1 cellular context compared by ENCODE assay signal in genomic region chr2:201118957-201119848, GRCh38.
TF ChIP-seq lines count a peak whose summit lies in the region.

No MANE protein-coding gene starts in this region.

TF ChIP-seq in K562, 482 proteins besides CTCF, POLR2A, EP300 and RAD21 (continued from another document):
- 0 out of 6 replicates have a peak, but pooled peaks of 1 of the 3 experiments have one; percentile 14 for TF ChIP-seq ZBTB11 (CRISPR knock-in tag; IDR thresholded peaks at IDR 0.05)
- TF ChIP-seq, protein P1, sequence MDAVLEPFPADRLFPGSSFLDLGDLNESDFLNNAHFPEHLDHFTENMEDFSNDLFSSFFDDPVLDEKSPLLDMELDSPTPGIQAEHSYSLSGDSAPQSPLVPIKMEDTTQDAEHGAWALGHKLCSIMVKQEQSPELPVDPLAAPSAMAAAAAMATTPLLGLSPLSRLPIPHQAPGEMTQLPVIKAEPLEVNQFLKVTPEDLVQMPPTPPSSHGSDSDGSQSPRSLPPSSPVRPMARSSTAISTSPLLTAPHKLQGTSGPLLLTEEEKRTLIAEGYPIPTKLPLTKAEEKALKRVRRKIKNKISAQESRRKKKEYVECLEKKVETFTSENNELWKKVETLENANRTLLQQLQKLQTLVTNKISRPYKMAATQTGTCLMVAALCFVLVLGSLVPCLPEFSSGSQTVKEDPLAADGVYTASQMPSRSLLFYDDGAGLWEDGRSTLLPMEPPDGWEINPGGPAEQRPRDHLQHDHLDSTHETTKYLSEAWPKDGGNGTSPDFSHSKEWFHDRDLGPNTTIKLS (IDR thresholded peaks at IDR 0.05; ENCODE audit: borderline replicate concordance, low read depth), result 0 out of 2 replicates have a peak, but pooled peaks have one; percentile 16
- TF ChIP-seq, protein P2, sequence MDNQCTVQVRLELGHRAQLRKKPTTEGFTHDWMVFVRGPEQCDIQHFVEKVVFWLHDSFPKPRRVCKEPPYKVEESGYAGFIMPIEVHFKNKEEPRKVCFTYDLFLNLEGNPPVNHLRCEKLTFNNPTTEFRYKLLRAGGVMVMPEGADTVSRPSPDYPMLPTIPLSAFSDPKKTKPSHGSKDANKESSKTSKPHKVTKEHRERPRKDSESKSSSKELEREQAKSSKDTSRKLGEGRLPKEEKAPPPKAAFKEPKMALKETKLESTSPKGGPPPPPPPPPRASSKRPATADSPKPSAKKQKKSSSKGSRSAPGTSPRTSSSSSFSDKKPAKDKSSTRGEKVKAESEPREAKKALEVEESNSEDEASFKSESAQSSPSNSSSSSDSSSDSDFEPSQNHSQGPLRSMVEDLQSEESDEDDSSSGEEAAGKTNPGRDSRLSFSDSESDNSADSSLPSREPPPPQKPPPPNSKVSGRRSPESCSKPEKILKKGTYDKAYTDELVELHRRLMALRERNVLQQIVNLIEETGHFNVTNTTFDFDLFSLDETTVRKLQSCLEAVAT (IDR thresholded peaks at IDR 0.05), result peak; percentile 0 to 54; a peak in 1 of 4 replicates
- TF ChIP-seq RUNX1 (IDR thresholded peaks at IDR 0.05; ENCODE audit: low read depth), result no peak
- TF ChIP-seq FOXK2 (conservative IDR thresholded peaks at IDR 0.05 in 1 of 2, IDR thresholded peaks at IDR 0.05 in 1 of 2; ENCODE audit: low read depth in 2 of 2), result peak in 1 of 2 experiments; percentile 39; a peak in 1 of 4 replicates
- TF ChIP-seq XRCC5 (IDR thresholded peaks at IDR 0.05; ENCODE audit: low read depth, low read length), result no peak
- TF ChIP-seq ZNF586 (CRISPR knock-in tag; conservative IDR thresholded peaks at IDR 0.05), result no peak
- no peak for TF ChIP-seq ASH1L (IDR thresholded peaks at IDR 0.05; ENCODE audit: borderline replicate concordance, low read depth, partially characterized antibody)
- TF ChIP-seq ZNF224 (CRISPR knock-in tag; IDR thresholded peaks at IDR 0.05), result no peak
- peak; percentile 18; the same call in 1 of the 2 replicates for TF ChIP-seq ZEB2 (IDR thresholded peaks at IDR 0.05)
- no peak for TF ChIP-seq SNRNP70 (optimal IDR thresholded peaks at IDR 0.05; ENCODE audit: low read depth, low read length)
- TF ChIP-seq, protein P3, sequence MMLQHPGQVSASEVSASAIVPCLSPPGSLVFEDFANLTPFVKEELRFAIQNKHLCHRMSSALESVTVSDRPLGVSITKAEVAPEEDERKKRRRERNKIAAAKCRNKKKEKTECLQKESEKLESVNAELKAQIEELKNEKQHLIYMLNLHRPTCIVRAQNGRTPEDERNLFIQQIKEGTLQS (IDR thresholded peaks at IDR 0.05), result no peak
- TF ChIP-seq, protein P3 (CRISPR knock-in tag; conservative IDR thresholded peaks at IDR 0.05), result 0 out of 2 replicates have a peak, but pooled peaks have one; percentile 3
- TF ChIP-seq ZNF766 (CRISPR knock-in tag; conservative IDR thresholded peaks at IDR 0.05), result no peak
- TF ChIP-seq PYGO2 (tag; IDR thresholded peaks at IDR 0.05), result no peak
- TF ChIP-seq KDM5B (IDR thresholded peaks at IDR 0.05; ENCODE audit: insufficient replicate concordance, low read depth, low read length), result peak; percentile 33
- TF ChIP-seq PKNOX1 (IDR thresholded peaks at IDR 0.05), result peak; percentile 21; the same call in 1 of the 2 replicates
- TF ChIP-seq, protein P4, sequence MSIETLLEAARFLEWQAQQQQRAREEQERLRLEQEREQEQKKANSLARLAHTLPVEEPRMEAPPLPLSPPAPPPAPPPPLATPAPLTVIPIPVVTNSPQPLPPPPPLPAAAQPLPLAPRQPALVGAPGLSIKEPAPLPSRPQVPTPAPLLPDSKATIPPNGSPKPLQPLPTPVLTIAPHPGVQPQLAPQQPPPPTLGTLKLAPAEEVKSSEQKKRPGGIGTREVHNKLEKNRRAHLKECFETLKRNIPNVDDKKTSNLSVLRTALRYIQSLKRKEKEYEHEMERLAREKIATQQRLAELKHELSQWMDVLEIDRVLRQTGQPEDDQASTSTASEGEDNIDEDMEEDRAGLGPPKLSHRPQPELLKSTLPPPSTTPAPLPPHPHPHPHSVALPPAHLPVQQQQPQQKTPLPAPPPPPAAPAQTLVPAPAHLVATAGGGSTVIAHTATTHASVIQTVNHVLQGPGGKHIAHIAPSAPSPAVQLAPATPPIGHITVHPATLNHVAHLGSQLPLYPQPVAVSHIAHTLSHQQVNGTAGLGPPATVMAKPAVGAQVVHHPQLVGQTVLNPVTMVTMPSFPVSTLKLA (conservative IDR thresholded peaks at IDR 0.05), result 0 out of 4 replicates have a peak, but pooled peaks of 1 of the 2 experiments have one; percentile 0
- TF ChIP-seq SIN3A (IDR thresholded peaks at IDR 0.05; ENCODE audit: borderline replicate concordance in 2 of 2, control insufficient read depth in 1 of 2, low read depth in 2 of 2, low read length in 2 of 2), result 0 out of 4 replicates have a peak, but pooled peaks of 1 of the 2 experiments have one; percentile 26
- TF ChIP-seq CHD1 (IDR thresholded peaks at IDR 0.05; ENCODE audit: low read length), result peak; percentile 72
- TF ChIP-seq RBBP5 (IDR thresholded peaks at IDR 0.05; ENCODE audit: borderline replicate concordance, insufficient read depth, low read length, poor library complexity, severe bottlenecking), result peak; percentile 3
